19 cellular contexts compared by ENCODE assay signal in the genomic region with DNA sequence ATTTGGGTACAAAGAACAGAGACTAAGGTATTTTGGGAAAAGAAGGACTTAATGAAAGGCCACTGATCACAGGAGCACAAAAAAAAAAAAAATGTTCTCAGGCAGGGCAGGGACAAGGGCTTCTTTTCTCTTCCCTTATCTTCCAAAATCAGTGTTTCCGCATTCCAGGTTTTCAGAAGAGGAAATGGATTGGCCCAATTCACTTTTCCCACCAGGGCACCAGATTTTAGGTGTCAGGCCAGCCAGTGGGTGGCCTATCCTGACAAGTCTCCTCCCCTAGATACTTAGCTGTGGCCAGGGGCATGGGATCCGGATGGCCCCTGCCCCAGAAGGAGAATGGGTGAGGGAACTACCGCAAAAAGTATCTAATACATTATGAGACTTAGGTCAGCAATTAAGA.
A peak's percentile ranks its signal among the peaks of the same experiment; 100 is the strongest.
DNase-seq lines count a peak whose midpoint lies in the region; ATAC-seq and TF ChIP-seq lines count a peak whose summit lies in the region.
"Had no signal": no experiment of that assay in that cellular context is flagged by ENCODE, and none has a peak within 500 bp of the region (broad histone marks: within the 10 kb centered on the region; RNA-seq: fewer than 3 reads in every experiment).

No MANE protein-coding gene starts in this region.

- H3K79me2 ChIP-seq in H9 (ENCODE audit: insufficient read depth, low read length): no peaks in the 10 kb centered on the region

- no peak overlapping the region for H2AK5ac ChIP-seq in H9 (ENCODE audit: insufficient read length, low read length)

- no peaks in the 10 kb centered on the region for H3K36me3 Mint-ChIP-seq in H9 (ENCODE audit: insufficient read depth in 1 of 3, low read depth in 3 of 3)
- H3K36me3 Mint-ChIP-seq in WTC11: no peaks in the 10 kb centered on the region
- H3K36me3 Mint-ChIP-seq: CD4-positive, CD25-positive, alpha-beta regulatory T cell had no signal

- no peaks in the 10 kb centered on the region; the same call in none of the 2 replicates for H3K27me3 Mint-ChIP-seq in H9 (ENCODE audit: low read depth)
- H3K27me3 Mint-ChIP-seq in WTC11 (ENCODE audit: low read depth): no peaks in the 10 kb centered on the region

- no peak overlapping the region for H3K4me3 Mint-ChIP-seq in H9
- H3K4me3 Mint-ChIP-seq in WTC11: no peak overlapping the region
- H3K4me3 Mint-ChIP-seq: CD4-positive, CD25-positive, alpha-beta regulatory T cell; HFFc6 had no signal

- no peaks in the 10 kb centered on the region for H3K9me3 Mint-ChIP-seq in H9
- no peaks in the 10 kb centered on the region for H3K9me3 Mint-ChIP-seq in WTC11
- H3K9me3 Mint-ChIP-seq: CD4-positive, CD25-positive, alpha-beta regulatory T cell; HFFc6 had no signal

- H3T11ph ChIP-seq in H9 (ENCODE audit: low read length): no peak overlapping the region

- H3K27ac Mint-ChIP-seq in H9: 0 out of 7 replicates have a peak overlapping the region, but pooled peaks of 2 of the 3 experiments have one; percentile 27 to 51
- H3K27ac Mint-ChIP-seq in WTC11: 0 out of 2 replicates have a peak overlapping the region, but pooled peaks have one; percentile 41
- H3K27ac Mint-ChIP-seq: CD4-positive, CD25-positive, alpha-beta regulatory T cell; HFFc6 had no signal

- peak; percentile 88 for ATAC-seq in WTC11
- no peak for ATAC-seq in GM21576 (IDR thresholded peaks at IDR 0.05; ENCODE audit: unreplicated experiment)

- H2AFZ ChIP-seq in H9 (ENCODE audit: low read length): no peak overlapping the region

- no peak overlapping the region for H2BK5ac ChIP-seq in H9 (ENCODE audit: insufficient read length, low read length)

- H3K4me2 ChIP-seq in H9 (ENCODE audit: insufficient read depth, insufficient read length, low read length): no peak overlapping the region

- H2BK20ac ChIP-seq in H9 (ENCODE audit: low read depth, low read length, poor library complexity, severe bottlenecking): no peak overlapping the region

- no peak overlapping the region for H3K27ac ChIP-seq in H9 (ENCODE audit: insufficient read length, low read depth, low read length)
- H3K27ac ChIP-seq: SJCRH30 had no signal

- DNase-seq in H9 (peak; percentile 41), WTC11 (ENCODE audit: low spot score) (no peak), iPS-NIHi7 (ENCODE audit: extremely low spot score) (peak; percentile 66), COR-L47 (lab: John Stamatoyannopoulos, UW) (no peak), DMS79 (lab: John Stamatoyannopoulos, UW) (no peak)
- DNase-seq in activated effector memory CD4-positive, alpha-beta T cell treated with Interleukin-2 at 50 U/mL for 16 hours: no peak
- DNase-seq: CD4-positive, CD25-positive, alpha-beta regulatory T cell; GDM1; HFFc6; KG1; NCI-H1105; NCI-H146; NCI-H2029; NCI-H226; NCI-H524; NCI-H82 had no signal

- H4K5ac ChIP-seq in H9 (ENCODE audit: insufficient read length, low read depth, low read length): no peak overlapping the region

- no peak for TF ChIP-seq CTCF in H9 (conservative IDR thresholded peaks at IDR 0.05)
- no peak for TF ChIP-seq CTCF in WTC11 (IDR thresholded peaks at IDR 0.05)

- no CpG with 5 or more reads among the region's 3 CpGs for WGBS in H9 (ENCODE audit: extremely low coverage, insufficient read length, low lambda C conversion rate)

- H3K56ac ChIP-seq in H9 (ENCODE audit: insufficient read length, low read depth, low read length): no peak overlapping the region

- no peak overlapping the region for H3K4ac ChIP-seq in H9 (ENCODE audit: low read depth, low read length)

- no peak overlapping the region for H4K91ac ChIP-seq in H9 (ENCODE audit: insufficient read length, low read depth, low read length)

- H2BK120ac ChIP-seq in H9 (ENCODE audit: low read depth, low read length, poor library complexity, severe bottlenecking): no peak overlapping the region

- no peaks in the 10 kb centered on the region for H3K23me2 ChIP-seq in H9 (ENCODE audit: insufficient read length, low read depth, low read length, poor library complexity, severe bottlenecking)

- POLR2A ChIA-PET in WTC11 (lab: Charles Lee): interaction anchor here (0.7 kb wide), 1 partner anchor 61 kb away, joined by 3 read pairs; no protein-coding TSS in a partner anchor

- no peak overlapping the region for H3K23ac ChIP-seq in H9 (ENCODE audit: insufficient read length, low read depth, low read length)

- no peaks in the 10 kb centered on the region for H3K4me1 ChIP-seq in H9 (ENCODE audit: insufficient read depth, low read length)
- H3K4me1 ChIP-seq: SJCRH30 had no signal

- H3K9me3 ChIP-seq in H9 (ENCODE audit: control insufficient read depth, low read depth, low read length): no peaks in the 10 kb centered on the region
- H3K9me3 ChIP-seq: Caco-2, SJCRH30 had no signal

- CTCF ChIA-PET in WTC11 (lab: Charles Lee): no interaction called here

- no peak overlapping the region for H2BK12ac ChIP-seq in H9 (ENCODE audit: insufficient read length, low read depth, low read length)

- H3K79me1 ChIP-seq in H9 (ENCODE audit: insufficient read depth, low read depth, low read length, poor library complexity, severe bottlenecking): no peaks in the 10 kb centered on the region

- H4K20me1 ChIP-seq in H9 (ENCODE audit: control insufficient read depth, insufficient read depth, insufficient read length): no peaks in the 10 kb centered on the region

- H3K18ac ChIP-seq in H9 (ENCODE audit: insufficient read length, low read depth, low read length): no peak overlapping the region

- no peaks in the 10 kb centered on the region for H3K27me3 ChIP-seq in H9 (ENCODE audit: insufficient read depth, low read length)
- H3K27me3 ChIP-seq: SJCRH30 had no signal

- H3K14ac ChIP-seq in H9 (ENCODE audit: insufficient read depth, low read length): no peak overlapping the region

- no peak overlapping the region for H2BK15ac ChIP-seq in H9 (ENCODE audit: low read depth, low read length)

- H3K4me1 Mint-ChIP-seq in H9 (peaks cover 6 to 13% of the 10 kb centered on the region in 2 experiments), WTC11 (peaks cover 7% of the 10 kb centered on the region)
- H3K4me1 Mint-ChIP-seq: CD4-positive, CD25-positive, alpha-beta regulatory T cell had no signal

- no peak overlapping the region for H4K8ac ChIP-seq in H9 (replicated peaks; ENCODE audit: insufficient read length, low read depth, low read length)

- no peak overlapping the region for H3K9ac ChIP-seq in H9 (ENCODE audit: extremely low read depth, insufficient read length, low read length)

TF ChIP-seq in WTC11, 78 proteins besides CTCF, POLR2A, EP300 and RAD21:
- no peak for TF ChIP-seq TCF7 (CRISPR knock-in tag; IDR thresholded peaks at IDR 0.05; ENCODE audit: low read depth)
- TF ChIP-seq, protein P1, sequence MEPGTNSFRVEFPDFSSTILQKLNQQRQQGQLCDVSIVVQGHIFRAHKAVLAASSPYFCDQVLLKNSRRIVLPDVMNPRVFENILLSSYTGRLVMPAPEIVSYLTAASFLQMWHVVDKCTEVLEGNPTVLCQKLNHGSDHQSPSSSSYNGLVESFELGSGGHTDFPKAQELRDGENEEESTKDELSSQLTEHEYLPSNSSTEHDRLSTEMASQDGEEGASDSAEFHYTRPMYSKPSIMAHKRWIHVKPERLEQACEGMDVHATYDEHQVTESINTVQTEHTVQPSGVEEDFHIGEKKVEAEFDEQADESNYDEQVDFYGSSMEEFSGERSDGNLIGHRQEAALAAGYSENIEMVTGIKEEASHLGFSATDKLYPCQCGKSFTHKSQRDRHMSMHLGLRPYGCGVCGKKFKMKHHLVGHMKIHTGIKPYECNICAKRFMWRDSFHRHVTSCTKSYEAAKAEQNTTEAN (CRISPR knock-in tag; IDR thresholded peaks at IDR 0.05): no peak
- peak; percentile 85 for TF ChIP-seq ETV6 (CRISPR knock-in tag; IDR thresholded peaks at IDR 0.05)

Comparison
In these comparisons a context has a peak if more than half of its experiments do, and no peak if none do; other contexts are left out.
1. DNase-seq: peak in H9 (single experiment) and iPS-NIHi7 (single experiment); none in WTC11 (single experiment), activated effector memory CD4-positive, alpha-beta T cell treated with Interleukin-2 at 50 U/mL for 16 hours (single experiment), COR-L47 (single experiment) and DMS79 (single experiment).